Comparison of ENCODE assay signal across 10 cellular contexts in the genomic region with DNA sequence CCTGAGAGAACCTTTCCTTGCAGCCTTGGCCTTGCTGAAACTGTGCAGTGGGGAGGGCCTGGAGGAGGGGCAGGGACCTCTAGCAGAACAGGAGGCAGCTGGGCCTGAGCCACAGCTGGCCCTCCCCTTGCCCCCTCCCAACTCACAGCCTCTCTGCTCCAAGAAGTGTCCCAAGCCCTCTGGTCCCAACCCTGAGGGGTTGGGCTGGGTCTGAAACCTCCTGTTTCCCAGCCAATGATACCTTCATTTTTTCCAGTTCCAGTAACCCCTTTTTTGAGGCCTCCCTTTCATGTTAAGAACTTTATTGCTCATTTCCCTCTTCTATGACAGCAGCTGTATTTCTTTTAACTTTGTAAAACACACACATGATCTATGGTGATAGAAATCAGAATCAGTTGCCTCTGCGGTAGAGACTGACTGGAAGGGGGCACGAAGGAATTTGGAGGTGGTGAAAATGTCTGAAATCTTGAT. TPM values are rescaled to one million over a fixed set of nuclear protein-coding genes. Genes with fewer than 3 reads are reported as not detected.
DNase-seq lines count a peak whose midpoint lies in the region; ATAC-seq and TF ChIP-seq lines count a peak whose summit lies in the region.
"Had no signal": no experiment of that assay in that cellular context is flagged by ENCODE, and none has a peak within 500 bp of the region (broad histone marks: within the 10 kb centered on the region; RNA-seq: fewer than 3 reads in every experiment).

No MANE protein-coding gene starts in this region.

- ATAC-seq in GM23338 (peak; percentile 16), WTC11 (peak; percentile 19; the same call in 1 of the 2 replicates), HG03432 (IDR thresholded peaks at IDR 0.05; ENCODE audit: unreplicated experiment) (no peak)
- no peak for ATAC-seq in stimulated activated memory B cell treated with anti-CD40 and anti-IgM and Interleukin-4, amounts not matched to agents 10 μg/mL and 1 μg/mL and 100 μg/mL, for 72 hours

- no peaks in the 10 kb centered on the region for H3K9me3 ChIP-seq in left ventricle myocardium inferior (replicated peaks)

- H3K36me3 Mint-ChIP-seq in GM23338 (ENCODE audit: low read depth), result no peaks in the 10 kb centered on the region
- no peaks in the 10 kb centered on the region for H3K36me3 Mint-ChIP-seq in WTC11
- no peaks in the 10 kb centered on the region for H3K36me3 Mint-ChIP-seq in stimulated activated memory B cell treated with anti-CD40 and anti-IgM and Interleukin-4, amounts not matched to agents 10 μg/mL and 1 μg/mL and 100 μg/mL, for 72 hours

- no peaks in the 10 kb centered on the region for H4K20me1 ChIP-seq in GM23338 (replicated peaks; ENCODE audit: insufficient read depth)

- DNase-seq in GM23338 (ENCODE audit: low spot score) (no peak), WTC11 (ENCODE audit: low spot score) (no peak), left ventricle myocardium inferior (no peak), GM19240 (ENCODE audit: insufficient read length, low spot score) (no peak), HCEC 1CT (no peak), SW480 (ENCODE audit: low spot score) (no peak)
- DNase-seq: NCI-H2029 had no signal

- peaks cover 25% of the 10 kb centered on the region for H3F3A ChIP-seq in GM23338 (replicated peaks; ENCODE audit: low read depth)

- peaks cover 28% of the 10 kb centered on the region for H3K27me3 Mint-ChIP-seq in GM23338 (ENCODE audit: insufficient read depth, low read depth, poor library complexity)
- H3K27me3 Mint-ChIP-seq in WTC11 (ENCODE audit: low read depth), result no peaks in the 10 kb centered on the region; the same call in none of the 2 replicates
- no peaks in the 10 kb centered on the region for H3K27me3 Mint-ChIP-seq in stimulated activated memory B cell treated with anti-CD40 and anti-IgM and Interleukin-4, amounts not matched to agents 10 μg/mL and 1 μg/mL and 100 μg/mL, for 72 hours

- H3K4me3 ChIP-seq in GM23338, result no peak overlapping the region
- H3K4me3 ChIP-seq in left ventricle myocardium inferior, result peak overlapping the region; percentile 57

- H3K27ac Mint-ChIP-seq in GM23338 (0 out of 2 replicates have a peak overlapping the region, but pooled peaks have one; percentile 15), WTC11 (peak overlapping the region; percentile 64)
- peak overlapping the region; percentile 88 for H3K27ac Mint-ChIP-seq in stimulated activated memory B cell treated with anti-CD40 and anti-IgM and Interleukin-4, amounts not matched to agents 10 μg/mL and 1 μg/mL and 100 μg/mL, for 72 hours

- peak overlapping the region; percentile 53 for H3K4me2 ChIP-seq in GM23338

- H3K4me3 Mint-ChIP-seq in GM23338 (peak overlapping the region; percentile 8; the same call in 1 of the 3 replicates), WTC11 (no peak overlapping the region)
- peak overlapping the region; percentile 0 for H3K4me3 Mint-ChIP-seq in stimulated activated memory B cell treated with anti-CD40 and anti-IgM and Interleukin-4, amounts not matched to agents 10 μg/mL and 1 μg/mL and 100 μg/mL, for 72 hours

- H3K27me3 ChIP-seq in GM23338 (ENCODE audit: insufficient read depth) (no peaks in the 10 kb centered on the region), left ventricle myocardium inferior (ENCODE audit: low read depth) (no peaks in the 10 kb centered on the region)

- H3K4me1 Mint-ChIP-seq in GM23338 (peaks cover 52% of the 10 kb centered on the region), WTC11 (peaks cover 49% of the 10 kb centered on the region)
- H3K4me1 Mint-ChIP-seq in stimulated activated memory B cell treated with anti-CD40 and anti-IgM and Interleukin-4, amounts not matched to agents 10 μg/mL and 1 μg/mL and 100 μg/mL, for 72 hours, result peaks cover 39% of the 10 kb centered on the region

- no peak for TF ChIP-seq CTCF in GM23338 (conservative IDR thresholded peaks at IDR 0.05; ENCODE audit: low read depth in 2 of 2)
- TF ChIP-seq CTCF in WTC11 (IDR thresholded peaks at IDR 0.05), result no peak
- no peak for TF ChIP-seq CTCF in left ventricle myocardium inferior (IDR thresholded peaks at IDR 0.05; ENCODE audit: borderline replicate concordance)

- H3K4me1 ChIP-seq in GM23338 (ENCODE audit: insufficient read depth), result peaks cover 40% of the 10 kb centered on the region
- H3K4me1 ChIP-seq in left ventricle myocardium inferior, result peaks cover 59% of the 10 kb centered on the region

- peak overlapping the region; percentile 48 for H2AFZ ChIP-seq in GM23338

- H3K9me3 Mint-ChIP-seq in GM23338 (no peaks in the 10 kb centered on the region), WTC11 (no peaks in the 10 kb centered on the region)
- H3K9me3 Mint-ChIP-seq in stimulated activated memory B cell treated with anti-CD40 and anti-IgM and Interleukin-4, amounts not matched to agents 10 μg/mL and 1 μg/mL and 100 μg/mL, for 72 hours, result no peaks in the 10 kb centered on the region

- H3K36me3 ChIP-seq in GM23338 (ENCODE audit: insufficient read depth) (no peaks in the 10 kb centered on the region), left ventricle myocardium inferior (no peaks in the 10 kb centered on the region)

- no peaks in the 10 kb centered on the region for H3K79me2 ChIP-seq in GM23338 (replicated peaks; ENCODE audit: insufficient read depth)

- peak overlapping the region; percentile 82 for H3K27ac ChIP-seq in GM23338 (ENCODE audit: low read depth)
- H3K27ac ChIP-seq in left ventricle myocardium inferior (replicated peaks), result peak overlapping the region; percentile 100

- POLR2A ChIA-PET in WTC11 (lab: Charles Lee), result interaction anchor here (1.3 to 2.0 kb wide), 3 partner anchors 10 to 46 kb away, joined by 3 to 8 read pairs (median 5); no protein-coding TSS in a partner anchor

- no peaks in the 10 kb centered on the region for H3K9me2 ChIP-seq in GM23338 (ENCODE audit: insufficient read depth)

- CTCF ChIA-PET in WTC11 (lab: Charles Lee), result interaction anchor here (1.2 to 2.6 kb wide), 3 partner anchors 9 to 135 kb away, joined by 3 to 13 read pairs (median 6); a partner anchor contains a TSS

- intact Hi-C loops in left ventricle myocardium inferior (cut with micrococcal nuclease), result no loop called here

TF ChIP-seq in GM23338, 12 proteins besides CTCF, POLR2A, EP300 and RAD21:
- no peak for TF ChIP-seq CREB1 (CRISPR knock-in tag; IDR thresholded peaks at IDR 0.05; ENCODE audit: low read depth)
- no peak for TF ChIP-seq EZH2 (IDR thresholded peaks at IDR 0.05; ENCODE audit: low read depth, unreplicated experiment)
- TF ChIP-seq EZH2phosphoT487 (IDR thresholded peaks at IDR 0.05; ENCODE audit: unreplicated experiment), result no peak
- TF ChIP-seq POLR2AphosphoS5 (IDR thresholded peaks at IDR 0.05; ENCODE audit: low read depth), result no peak
- no peak for TF ChIP-seq STAT1 (IDR thresholded peaks at IDR 0.05; ENCODE audit: unreplicated experiment)
- TF ChIP-seq, protein P1, sequence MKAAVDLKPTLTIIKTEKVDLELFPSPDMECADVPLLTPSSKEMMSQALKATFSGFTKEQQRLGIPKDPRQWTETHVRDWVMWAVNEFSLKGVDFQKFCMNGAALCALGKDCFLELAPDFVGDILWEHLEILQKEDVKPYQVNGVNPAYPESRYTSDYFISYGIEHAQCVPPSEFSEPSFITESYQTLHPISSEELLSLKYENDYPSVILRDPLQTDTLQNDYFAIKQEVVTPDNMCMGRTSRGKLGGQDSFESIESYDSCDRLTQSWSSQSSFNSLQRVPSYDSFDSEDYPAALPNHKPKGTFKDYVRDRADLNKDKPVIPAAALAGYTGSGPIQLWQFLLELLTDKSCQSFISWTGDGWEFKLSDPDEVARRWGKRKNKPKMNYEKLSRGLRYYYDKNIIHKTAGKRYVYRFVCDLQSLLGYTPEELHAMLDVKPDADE (IDR thresholded peaks at IDR 0.05), result no peak

TF ChIP-seq in WTC11, 78 proteins besides CTCF, POLR2A, EP300 and RAD21:
- TF ChIP-seq, protein P2, sequence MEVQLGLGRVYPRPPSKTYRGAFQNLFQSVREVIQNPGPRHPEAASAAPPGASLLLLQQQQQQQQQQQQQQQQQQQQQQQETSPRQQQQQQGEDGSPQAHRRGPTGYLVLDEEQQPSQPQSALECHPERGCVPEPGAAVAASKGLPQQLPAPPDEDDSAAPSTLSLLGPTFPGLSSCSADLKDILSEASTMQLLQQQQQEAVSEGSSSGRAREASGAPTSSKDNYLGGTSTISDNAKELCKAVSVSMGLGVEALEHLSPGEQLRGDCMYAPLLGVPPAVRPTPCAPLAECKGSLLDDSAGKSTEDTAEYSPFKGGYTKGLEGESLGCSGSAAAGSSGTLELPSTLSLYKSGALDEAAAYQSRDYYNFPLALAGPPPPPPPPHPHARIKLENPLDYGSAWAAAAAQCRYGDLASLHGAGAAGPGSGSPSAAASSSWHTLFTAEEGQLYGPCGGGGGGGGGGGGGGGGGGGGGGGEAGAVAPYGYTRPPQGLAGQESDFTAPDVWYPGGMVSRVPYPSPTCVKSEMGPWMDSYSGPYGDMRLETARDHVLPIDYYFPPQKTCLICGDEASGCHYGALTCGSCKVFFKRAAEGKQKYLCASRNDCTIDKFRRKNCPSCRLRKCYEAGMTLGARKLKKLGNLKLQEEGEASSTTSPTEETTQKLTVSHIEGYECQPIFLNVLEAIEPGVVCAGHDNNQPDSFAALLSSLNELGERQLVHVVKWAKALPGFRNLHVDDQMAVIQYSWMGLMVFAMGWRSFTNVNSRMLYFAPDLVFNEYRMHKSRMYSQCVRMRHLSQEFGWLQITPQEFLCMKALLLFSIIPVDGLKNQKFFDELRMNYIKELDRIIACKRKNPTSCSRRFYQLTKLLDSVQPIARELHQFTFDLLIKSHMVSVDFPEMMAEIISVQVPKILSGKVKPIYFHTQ (CRISPR knock-in tag; IDR thresholded peaks at IDR 0.05), result no peak
- TF ChIP-seq, protein P3, sequence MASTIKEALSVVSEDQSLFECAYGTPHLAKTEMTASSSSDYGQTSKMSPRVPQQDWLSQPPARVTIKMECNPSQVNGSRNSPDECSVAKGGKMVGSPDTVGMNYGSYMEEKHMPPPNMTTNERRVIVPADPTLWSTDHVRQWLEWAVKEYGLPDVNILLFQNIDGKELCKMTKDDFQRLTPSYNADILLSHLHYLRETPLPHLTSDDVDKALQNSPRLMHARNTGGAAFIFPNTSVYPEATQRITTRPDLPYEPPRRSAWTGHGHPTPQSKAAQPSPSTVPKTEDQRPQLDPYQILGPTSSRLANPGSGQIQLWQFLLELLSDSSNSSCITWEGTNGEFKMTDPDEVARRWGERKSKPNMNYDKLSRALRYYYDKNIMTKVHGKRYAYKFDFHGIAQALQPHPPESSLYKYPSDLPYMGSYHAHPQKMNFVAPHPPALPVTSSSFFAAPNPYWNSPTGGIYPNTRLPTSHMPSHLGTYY (CRISPR knock-in tag; IDR thresholded peaks at IDR 0.05), result no peak

RNA-seq across cellular contexts. Expression of a gene that starts 17.9 kb away (rescaled TPM):
- 0.90 and 1.3 TPM in 2 replicates for total RNA-seq in GM23338 (2014; rRNA removed; shearing (Covaris generic))
- polyA plus RNA-seq in GM23338 (2016; fragmentation: Nextera tagmentation; extraction: Ambion mirVana), result 0.94 TPM in 2 replicates
- total RNA-seq in WTC11 (2021) (1.0 to 2.0 TPM (median 1.4 TPM) in 3 replicates), left ventricle myocardium inferior (not detected)

RNA-seq across cellular contexts. Expression of a gene that starts 30.2 kb away (rescaled TPM):
- total RNA-seq in GM23338 (2014; rRNA removed; shearing (Covaris generic)), result 24.3 and 28.6 TPM in 2 replicates
- 17.7 and 19.8 TPM in 2 replicates for polyA plus RNA-seq in GM23338 (2016; fragmentation: Nextera tagmentation; extraction: Ambion mirVana)
- 27.0 to 29.4 TPM (median 27.2 TPM) in 3 replicates for total RNA-seq in WTC11 (2021)
- total RNA-seq in left ventricle myocardium inferior, result 101 TPM

RNA-seq across cellular contexts. Expression of a gene that starts 57.5 kb away (rescaled TPM):
- 3.1 TPM in 1 of 2 replicates, not detected in the other for total RNA-seq in GM23338 (2014; rRNA removed; shearing (Covaris generic))
- 2.9 and 3.6 TPM in 2 replicates for polyA plus RNA-seq in GM23338 (2016; fragmentation: Nextera tagmentation; extraction: Ambion mirVana)
- 2.8 to 6.2 TPM (median 3.4 TPM) in 3 replicates for total RNA-seq in WTC11 (2021)
- not detected for total RNA-seq in left ventricle myocardium inferior
- total RNA-seq: mononuclear cell had no signal

Comparison
In these comparisons a context has a peak if more than half of its experiments do, and no peak if none do; other contexts are left out.
1. ATAC-seq: peak in GM23338 (single experiment) and WTC11 (single experiment); none in stimulated activated memory B cell treated with anti-CD40 and anti-IgM and Interleukin-4, amounts not matched to agents 10 μg/mL and 1 μg/mL and 100 μg/mL, for 72 hours (single experiment) and HG03432 (single experiment).
2. H3K27ac Mint-ChIP-seq: peak in every context shown above with its lines; median percentile 88 in stimulated activated memory B cell treated with anti-CD40 and anti-IgM and Interleukin-4, amounts not matched to agents 10 μg/mL and 1 μg/mL and 100 μg/mL, for 72 hours; 64 in WTC11; 15 in GM23338.